1 cellular context compared by ENCODE assay signal in genomic region chr6:36267731-36268477, GRCh38.
TF ChIP-seq lines count a peak whose summit lies in the region.

No MANE protein-coding gene starts in this region.

TF ChIP-seq in HepG2, 621 proteins besides CTCF, POLR2A, EP300 and RAD21:
- TF ChIP-seq ZZZ3 (CRISPR knock-in tag; IDR thresholded peaks at IDR 0.05; ENCODE audit: borderline replicate concordance) (no peak), ZNF629 (CRISPR knock-in tag; conservative IDR thresholded peaks at IDR 0.05) (peak; percentile 84), ZMYM3 (CRISPR knock-in tag; IDR thresholded peaks at IDR 0.05) (0 out of 2 replicates have a peak, but pooled peaks have one; percentile 22)
- TF ChIP-seq, protein P1, sequence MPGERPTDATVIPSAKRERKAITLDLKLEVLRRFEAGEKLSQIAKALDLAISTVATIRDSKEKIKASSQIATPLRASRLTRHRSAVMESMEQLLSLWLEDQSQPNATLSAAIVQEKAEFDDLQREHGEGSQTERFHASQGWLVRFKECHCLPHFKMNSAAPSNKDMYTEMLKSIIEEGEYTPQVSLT (CRISPR knock-in tag; IDR thresholded peaks at IDR 0.05; ENCODE audit: borderline replicate concordance, low read depth) = no peak
